ENCODE assay signal across 22 cellular contexts in the genomic region with DNA sequence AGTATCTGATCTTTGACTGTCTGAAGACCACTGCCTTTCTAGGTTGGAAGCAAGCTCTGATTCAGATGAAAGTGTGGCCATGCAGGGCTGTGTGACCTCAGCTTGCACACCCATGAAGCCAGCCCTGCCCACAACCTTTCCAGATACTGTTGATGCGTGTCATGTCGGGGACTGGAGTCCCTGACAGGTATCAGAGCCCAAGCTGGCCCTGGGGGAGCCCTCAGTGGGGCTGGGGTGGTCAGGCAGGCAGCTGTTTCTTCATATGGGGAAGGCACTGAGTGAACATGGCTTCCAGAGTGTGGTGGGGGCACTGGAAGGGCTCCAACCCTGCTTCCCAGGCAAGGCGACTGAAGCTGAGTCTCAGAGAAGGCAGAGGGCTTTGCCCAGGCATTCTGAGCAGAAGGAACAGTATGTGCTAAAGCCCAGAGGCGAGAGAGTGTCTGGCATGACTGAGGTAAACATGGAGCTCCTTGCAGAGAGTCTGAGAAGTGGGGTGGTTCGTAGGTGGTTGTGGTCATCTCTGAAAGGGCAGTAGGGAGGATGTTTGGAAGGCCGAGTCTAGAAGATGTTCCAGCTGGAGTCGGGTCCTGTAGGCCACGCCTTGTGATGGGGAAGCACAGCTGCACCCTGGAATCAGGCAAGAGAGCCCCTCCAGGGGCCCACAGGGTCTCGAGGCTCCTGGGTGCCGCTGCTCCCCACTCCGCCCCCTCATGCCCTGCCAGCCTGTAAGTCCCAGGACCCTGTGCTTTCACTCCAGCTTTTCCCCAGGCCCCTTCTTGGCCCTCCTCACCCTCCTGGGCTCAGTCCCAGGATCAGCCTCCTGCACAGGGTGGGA.
A peak's percentile ranks its signal among the peaks of the same experiment; 100 is the strongest.
DNase-seq lines count a peak whose midpoint lies in the region; ATAC-seq, FAIRE-seq and TF ChIP-seq lines count a peak whose summit lies in the region.
"Had no signal": no experiment of that assay in that cellular context is flagged by ENCODE, and none has a peak within 500 bp of the region (broad histone marks: within the 10 kb centered on the region; RNA-seq: fewer than 3 reads in every experiment).

No MANE protein-coding gene starts in this region.

- H3K36me3 Mint-ChIP-seq in astrocyte (ENCODE audit: low read depth, unreplicated experiment), result peaks cover 5% of the 10 kb centered on the region
- H3K36me3 Mint-ChIP-seq in activated CD4-positive, alpha-beta memory T cell treated with anti-CD3 and anti-CD28 coated beads, Interleukin-2, amount 10 ng/mL, durations not matched to agents 7 days and 5 days (ENCODE audit: low read depth), result no peaks in the 10 kb centered on the region
- no peaks in the 10 kb centered on the region for H3K36me3 Mint-ChIP-seq in activated naive CD8-positive, alpha-beta T cell treated with anti-CD3 and anti-CD28 coated beads for 36 hours
- H3K36me3 Mint-ChIP-seq: activated naive CD4-positive, alpha-beta T cell treated with anti-CD3 and anti-CD28 coated beads, Interleukin-2, amount 50 U/mL, for 72 hours; natural killer cell treated with Interleukin-12 subunit alpha and Interleukin-12 subunit beta and Interleukin-15 and Interleukin-18, amount 100 ng/mL, for 72 hours had no signal

- H3K4me1 Mint-ChIP-seq in astrocyte (ENCODE audit: low read depth, unreplicated experiment), result peaks cover 22% of the 10 kb centered on the region
- no peaks in the 10 kb centered on the region for H3K4me1 Mint-ChIP-seq in activated CD4-positive, alpha-beta memory T cell treated with anti-CD3 and anti-CD28 coated beads, Interleukin-2, amount 10 ng/mL, durations not matched to agents 7 days and 5 days
- H3K4me1 Mint-ChIP-seq in activated naive CD8-positive, alpha-beta T cell treated with anti-CD3 and anti-CD28 coated beads for 36 hours, result peaks cover 4% of the 10 kb centered on the region
- H3K4me1 Mint-ChIP-seq: B cell had no signal

- TF ChIP-seq CTCF in SK-N-SH (IDR thresholded peaks at IDR 0.05) (no peak), astrocyte (IDR thresholded peaks at IDR 0.05; ENCODE audit: insufficient read depth, low read depth, low read length) (no peak), uterus (IDR thresholded peaks at IDR 0.05) (no peak)

- DNase-seq in SK-N-SH (no peak), astrocyte (ENCODE audit: low read depth) (no peak), islet precursor cell (peak; percentile 52), uterus (no peak)
- no peak for DNase-seq in activated CD4-positive, alpha-beta memory T cell treated with anti-CD3 and anti-CD28 coated beads, Interleukin-2, amount 10 ng/mL, durations not matched to agents 7 days and 5 days
- DNase-seq in activated naive CD8-positive, alpha-beta T cell treated with anti-CD3 and anti-CD28 coated beads for 36 hours, result no peak
- DNase-seq: heart right ventricle, KG1, MV-4-11, NCI-H187, NCI-H69, SHP77 treated with DMSO at 0.1 percent for 48 hours, T-cell had no signal

- peaks cover 8% of the 10 kb centered on the region for H3F3A ChIP-seq in SK-N-SH (replicated peaks; ENCODE audit: insufficient read depth)

- H3K27me3 ChIP-seq in SK-N-SH (ENCODE audit: insufficient read depth), result no peaks in the 10 kb centered on the region
- no peaks in the 10 kb centered on the region for H3K27me3 ChIP-seq in astrocyte (ENCODE audit: insufficient read depth, low read length)
- no peaks in the 10 kb centered on the region for H3K27me3 ChIP-seq in uterus
- H3K27me3 ChIP-seq: heart right ventricle had no signal

- CTCF ChIA-PET in SK-N-SH (lab: Yijun Ruan, JAX), result interaction anchor here (0.6 to 1.7 kb wide), 11 partner anchors 13 to 224 kb away, joined by 3 to 6 read pairs (median 3); no protein-coding TSS in a partner anchor
- CTCF ChIA-PET in activated CD4-positive, alpha-beta memory T cell treated with anti-CD3 and anti-CD28 coated beads, Interleukin-2, amount 10 ng/mL, durations not matched to agents 7 days and 5 days (lab: Charles Lee), result no interaction called here

- no peak overlapping the region for H3K4me3 Mint-ChIP-seq in astrocyte (ENCODE audit: unreplicated experiment)
- no peak overlapping the region for H3K4me3 Mint-ChIP-seq in activated CD4-positive, alpha-beta memory T cell treated with anti-CD3 and anti-CD28 coated beads, Interleukin-2, amount 10 ng/mL, durations not matched to agents 7 days and 5 days
- H3K4me3 Mint-ChIP-seq in activated naive CD8-positive, alpha-beta T cell treated with anti-CD3 and anti-CD28 coated beads for 36 hours, result no peak overlapping the region
- H3K4me3 Mint-ChIP-seq: B cell; natural killer cell treated with Interleukin-12 subunit alpha and Interleukin-12 subunit beta and Interleukin-15 and Interleukin-18, amount 100 ng/mL, for 72 hours; T-cell had no signal

- H3K4me1 ChIP-seq in SK-N-SH (ENCODE audit: control insufficient read depth in 1 of 2, insufficient read depth in 2 of 2, low read depth in 1 of 2, low read length in 1 of 2), result peaks cover 41 to 98% of the 10 kb centered on the region in 2 experiments
- H3K4me1 ChIP-seq in astrocyte (ENCODE audit: insufficient read depth, low read length), result peaks cover 49% of the 10 kb centered on the region
- H3K4me1 ChIP-seq in uterus, result peaks cover 11 to 16% of the 10 kb centered on the region in 2 donors

- intact Hi-C loops in uterus (cut with DNase I; ENCODE audit: low total_unique reads), result no loop called here

- no peaks in the 10 kb centered on the region for H3K9me2 ChIP-seq in SK-N-SH

- H3K27ac ChIP-seq in SK-N-SH (ENCODE audit: low read depth in 2 of 2, low read length in 1 of 2), result peak overlapping the region; percentile 54 to 100
- peak overlapping the region; percentile 5 for H3K27ac ChIP-seq in astrocyte (ENCODE audit: low read depth, low read length)
- peak overlapping the region; percentile 55 to 82 for H3K27ac ChIP-seq in uterus
- H3K27ac ChIP-seq: 22Rv1, heart right ventricle had no signal

- no peaks in the 10 kb centered on the region for H3K9me3 ChIP-seq in SK-N-SH
- H3K9me3 ChIP-seq in astrocyte (ENCODE audit: insufficient read depth, low read depth, low read length), result no peaks in the 10 kb centered on the region
- H3K9me3 ChIP-seq in uterus, result no peaks in the 10 kb centered on the region
- H3K9me3 ChIP-seq: heart right ventricle had no signal

- no peak for TF ChIP-seq EP300 in SK-N-SH (IDR thresholded peaks at IDR 0.05; ENCODE audit: borderline replicate concordance in 1 of 2, low read depth in 1 of 2, low read length in 1 of 2)

- POLR2A ChIA-PET in SK-N-SH (lab: Yijun Ruan, JAX), result no interaction called here
- POLR2A ChIA-PET in activated CD4-positive, alpha-beta memory T cell treated with anti-CD3 and anti-CD28 coated beads, Interleukin-2, amount 10 ng/mL, durations not matched to agents 7 days and 5 days (lab: Charles Lee), result no interaction called here

- TF ChIP-seq RAD21 in SK-N-SH (IDR thresholded peaks at IDR 0.05; ENCODE audit: low read length), result no peak

- peaks cover 15% of the 10 kb centered on the region for H3K27me3 Mint-ChIP-seq in astrocyte (ENCODE audit: low read depth, unreplicated experiment)
- H3K27me3 Mint-ChIP-seq in activated CD4-positive, alpha-beta memory T cell treated with anti-CD3 and anti-CD28 coated beads, Interleukin-2, amount 10 ng/mL, durations not matched to agents 7 days and 5 days, result no peaks in the 10 kb centered on the region
- no peaks in the 10 kb centered on the region for H3K27me3 Mint-ChIP-seq in activated naive CD8-positive, alpha-beta T cell treated with anti-CD3 and anti-CD28 coated beads for 36 hours
- H3K27me3 Mint-ChIP-seq: B cell; natural killer cell treated with Interleukin-12 subunit alpha and Interleukin-12 subunit beta and Interleukin-15 and Interleukin-18, amount 100 ng/mL, for 72 hours; T-cell had no signal

- no peak for FAIRE-seq in astrocyte (lab: Jason Lieb, UNC)
- FAIRE-seq: GM12891, TTC549 had no signal

- no peaks in the 10 kb centered on the region for H3K36me3 ChIP-seq in SK-N-SH (replicated peaks in 1 of 2; ENCODE audit: control insufficient read depth in 1 of 2, insufficient read depth in 2 of 2, low read length in 1 of 2)
- H3K36me3 ChIP-seq in astrocyte (ENCODE audit: insufficient read depth, low read length), result no peaks in the 10 kb centered on the region
- H3K36me3 ChIP-seq in uterus, result no peaks in the 10 kb centered on the region

- H3K9ac ChIP-seq in SK-N-SH (no peak overlapping the region), astrocyte (ENCODE audit: low read length) (no peak overlapping the region)

- H4K20me1 ChIP-seq in SK-N-SH (ENCODE audit: insufficient read depth) (no peaks in the 10 kb centered on the region), astrocyte (ENCODE audit: insufficient read depth, low read length) (no peaks in the 10 kb centered on the region)

- H3K4me3 ChIP-seq in SK-N-SH (ENCODE audit: low read depth in 2 of 2, low read length in 1 of 2) (no peak overlapping the region), astrocyte (ENCODE audit: insufficient read depth, low read depth, low read length) (no peak overlapping the region), uterus (no peak overlapping the region)
- H3K4me3 ChIP-seq: heart right ventricle had no signal

- H3K4me2 ChIP-seq in SK-N-SH, result peak overlapping the region; percentile 63; the same call in 1 of the 2 replicates
- peak overlapping the region; percentile 74 for H3K4me2 ChIP-seq in astrocyte (ENCODE audit: low read length)

- ATAC-seq in SK-N-SH treated with all-trans-retinoic acid at 6 μM for 48 hours, result no peak
- no peak for ATAC-seq in GM21515 (IDR thresholded peaks at IDR 0.05; ENCODE audit: unreplicated experiment)
- ATAC-seq: activated naive CD4-positive, alpha-beta T cell treated with anti-CD3 and anti-CD28 coated beads, Interleukin-2, amount 50 U/mL, for 72 hours; heart right ventricle; left lobe of liver; natural killer cell treated with Interleukin-12 subunit alpha and Interleukin-12 subunit beta and Interleukin-15 and Interleukin-18, amount 100 ng/mL, for 72 hours; T-cell had no signal

- TF ChIP-seq POLR2A in uterus (IDR thresholded peaks at IDR 0.05), result no peak

- H3K79me2 ChIP-seq in SK-N-SH (ENCODE audit: insufficient read depth), result no peaks in the 10 kb centered on the region
- no peaks in the 10 kb centered on the region for H3K79me2 ChIP-seq in astrocyte (ENCODE audit: insufficient read depth, low read length)

- peaks cover 2% of the 10 kb centered on the region for H3K9me3 Mint-ChIP-seq in astrocyte (ENCODE audit: unreplicated experiment)
- no peaks in the 10 kb centered on the region for H3K9me3 Mint-ChIP-seq in activated CD4-positive, alpha-beta memory T cell treated with anti-CD3 and anti-CD28 coated beads, Interleukin-2, amount 10 ng/mL, durations not matched to agents 7 days and 5 days
- no peaks in the 10 kb centered on the region for H3K9me3 Mint-ChIP-seq in activated naive CD8-positive, alpha-beta T cell treated with anti-CD3 and anti-CD28 coated beads for 36 hours
- H3K9me3 Mint-ChIP-seq: activated naive CD4-positive, alpha-beta T cell treated with anti-CD3 and anti-CD28 coated beads, Interleukin-2, amount 50 U/mL, for 72 hours; natural killer cell treated with Interleukin-12 subunit alpha and Interleukin-12 subunit beta and Interleukin-15 and Interleukin-18, amount 100 ng/mL, for 72 hours; T-cell had no signal

- 93% methylated on average over 8 of the region's 11 CpGs for WGBS in SK-N-SH (ENCODE audit: low lambda C conversion rate)

- H2AFZ ChIP-seq in SK-N-SH (ENCODE audit: low read depth), result no peak overlapping the region
- H2AFZ ChIP-seq in astrocyte (ENCODE audit: low read depth, low read length), result no peak overlapping the region

- H3K27ac Mint-ChIP-seq in astrocyte (ENCODE audit: unreplicated experiment), result no peak overlapping the region
- no peak overlapping the region for H3K27ac Mint-ChIP-seq in activated CD4-positive, alpha-beta memory T cell treated with anti-CD3 and anti-CD28 coated beads, Interleukin-2, amount 10 ng/mL, durations not matched to agents 7 days and 5 days
- no peak overlapping the region for H3K27ac Mint-ChIP-seq in activated naive CD8-positive, alpha-beta T cell treated with anti-CD3 and anti-CD28 coated beads for 36 hours
- H3K27ac Mint-ChIP-seq: B cell; natural killer cell treated with Interleukin-12 subunit alpha and Interleukin-12 subunit beta and Interleukin-15 and Interleukin-18, amount 100 ng/mL, for 72 hours had no signal

Comparison
In these comparisons a context has a peak if more than half of its experiments do, and no peak if none do; other contexts are left out.
1. H3K27ac ChIP-seq: peak in every context shown above with its lines; median percentile 77 in SK-N-SH; 68 in uterus; 5 in astrocyte.